In the genomic region with DNA sequence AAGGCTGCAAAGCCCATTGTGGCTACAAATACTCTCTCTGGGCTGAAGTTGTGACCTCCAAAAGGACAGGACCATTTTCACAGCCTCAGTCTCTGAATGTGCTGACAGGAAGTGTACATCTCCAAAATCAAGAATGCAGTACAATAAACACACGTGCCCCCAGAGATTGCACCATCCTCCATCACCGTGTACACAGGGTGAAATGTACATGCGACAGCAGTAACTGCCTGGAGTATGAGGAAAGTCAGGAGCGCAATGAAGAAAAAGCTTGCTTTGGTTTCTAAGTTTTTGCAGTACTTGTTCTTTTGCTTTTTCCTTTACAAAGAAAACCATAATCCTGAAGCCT, we compare ENCODE assay signal across 27 cellular contexts. TPM values are rescaled to one million over a fixed set of nuclear protein-coding genes. Genes with fewer than 3 reads are reported as not detected.
DNase-seq lines count a peak whose midpoint lies in the region; ATAC-seq and TF ChIP-seq lines count a peak whose summit lies in the region.
"Had no signal": no experiment of that assay in that cellular context is flagged by ENCODE, and none has a peak within 500 bp of the region (broad histone marks: within the 10 kb centered on the region; RNA-seq: fewer than 3 reads in every experiment).

No MANE protein-coding gene starts in this region.

- H3K4me1 Mint-ChIP-seq in WTC11: peaks cover 53% of the 10 kb centered on the region
- peaks cover 76% of the 10 kb centered on the region for H3K4me1 Mint-ChIP-seq in mesothelial cell of epicardium
- peaks cover 78% of the 10 kb centered on the region for H3K4me1 Mint-ChIP-seq in type B pancreatic cell (ENCODE audit: unreplicated experiment)
- H3K4me1 Mint-ChIP-seq in activated T-cell treated with anti-CD3 and anti-CD28 coated beads, Interleukin-2, amount 50 U/mL, for 4 hours (ENCODE audit: low read depth): peaks cover 19% of the 10 kb centered on the region

- CTCF ChIA-PET in WTC11 (lab: Charles Lee): interaction anchor here (1.1 kb wide), 1 partner anchor 21 kb away, joined by 3 read pairs; no protein-coding TSS in a partner anchor

- TF ChIP-seq CTCF in WTC11 (IDR thresholded peaks at IDR 0.05) (no peak), mesothelial cell of epicardium (IDR thresholded peaks at IDR 0.05; ENCODE audit: unreplicated experiment) (no peak), type B pancreatic cell (conservative IDR thresholded peaks at IDR 0.05) (no peak), prostate gland (IDR thresholded peaks at IDR 0.05) (no peak)

- intact Hi-C loops in prostate gland (cut with DNase I): no loop called here

- no peaks in the 10 kb centered on the region for H3K4me1 ChIP-seq in prostate gland (replicated peaks)

- POLR2A ChIA-PET in WTC11 (lab: Charles Lee): no interaction called here

- H3K4me3 Mint-ChIP-seq in WTC11 (no peak overlapping the region), mesothelial cell of epicardium (no peak overlapping the region), type B pancreatic cell (peak overlapping the region; percentile 8)
- no peak overlapping the region for H3K4me3 Mint-ChIP-seq in activated T-cell treated with anti-CD3 and anti-CD28 coated beads, Interleukin-2, amount 50 U/mL, for 4 hours
- H3K4me3 Mint-ChIP-seq: activated CD4-positive, alpha-beta T cell treated with anti-CD3 and anti-CD28 coated beads for 36 hours; activated naive CD8-positive, alpha-beta T cell treated with anti-CD3 and anti-CD28 coated beads, Interleukin-2, amount 10 ng/mL, durations not matched to agents 7 days and 5 days; CD8-positive, alpha-beta memory T cell had no signal

- H3K27me3 ChIP-seq in prostate gland (replicated peaks; ENCODE audit: insufficient read depth): no peaks in the 10 kb centered on the region
- H3K27me3 ChIP-seq: ascending aorta, foreskin keratinocyte, heart right ventricle had no signal

- DNase-seq in SIG-M5 treated with dmso at 0.1 percent for 504 hours (lab: John Stamatoyannopoulos, UW; ENCODE audit: unreplicated experiment): peak; percentile 23
- no peak for DNase-seq in SIG-M5 (lab: John Stamatoyannopoulos, UW)
- DNase-seq in WTC11 (ENCODE audit: low spot score): no peak
- DNase-seq in mesothelial cell of epicardium (ENCODE audit: low spot score in 2 of 2, unreplicated experiment in 2 of 2): no peak
- DNase-seq in type B pancreatic cell (ENCODE audit: extremely low spot score, unreplicated experiment): no peak
- no peak for DNase-seq in prostate gland (ENCODE audit: low spot score)
- DNase-seq in GM19240 (ENCODE audit: insufficient read length, low spot score): no peak
- DNase-seq in activated T-cell treated with anti-CD3 and anti-CD28 coated beads, Interleukin-2, amount 50 U/mL, for 4 hours: no peak
- DNase-seq: 8988T; activated CD4-positive, alpha-beta T cell treated with anti-CD3 and anti-CD28 coated beads for 36 hours; activated effector memory CD4-positive, alpha-beta T cell treated with Interleukin-2 at 50 U/mL for 16 hours; activated naive CD8-positive, alpha-beta T cell treated with anti-CD3 and anti-CD28 coated beads, Interleukin-2, amount 10 ng/mL, durations not matched to agents 7 days and 5 days; activated T-cell treated with anti-CD3 and anti-CD28 coated beads for 4 hours; CD8-positive, alpha-beta memory T cell; foreskin keratinocyte; heart right ventricle; KG1; MM.1S; NCI-H1694; NCI-H2171; NCI-H510A treated with DMSO at 0.1 percent for 48 hours; occipital lobe; stimulated activated CD4-positive, alpha-beta T cell treated with anti-CD3 and anti-CD28 coated beads, Interleukin-15, amount 100 ng/mL, for 24 hours; stimulated activated naive CD4-positive, alpha-beta T cell treated with Interleukin-2 at 50 U/mL for 16 hours had no signal

- no peaks in the 10 kb centered on the region for H3K9me3 ChIP-seq in prostate gland
- H3K9me3 ChIP-seq: ascending aorta, heart right ventricle had no signal

- H3K27ac ChIP-seq in prostate gland: no peak overlapping the region
- H3K27ac ChIP-seq: ascending aorta, foreskin keratinocyte, heart right ventricle had no signal

- 64% methylated on average over 4 of the region's 4 CpGs for WGBS in prostate gland

- ATAC-seq in WTC11: no peak
- ATAC-seq in activated T-cell treated with anti-CD3 and anti-CD28 coated beads, Interleukin-2, amount 50 U/mL, for 4 hours: no peak
- ATAC-seq: activated CD4-positive, alpha-beta T cell treated with anti-CD3 and anti-CD28 coated beads for 36 hours; esophagus mucosa; heart right ventricle; SK-N-SH treated with all-trans-retinoic acid at 6 μM for 48 hours had no signal

- H3K36me3 ChIP-seq in prostate gland: no peaks in the 10 kb centered on the region
- H3K36me3 ChIP-seq: ascending aorta, heart right ventricle had no signal

- H3K9me3 Mint-ChIP-seq in WTC11 (no peaks in the 10 kb centered on the region), mesothelial cell of epicardium (no peaks in the 10 kb centered on the region), type B pancreatic cell (no peaks in the 10 kb centered on the region)
- H3K9me3 Mint-ChIP-seq in activated T-cell treated with anti-CD3 and anti-CD28 coated beads, Interleukin-2, amount 50 U/mL, for 4 hours: no peaks in the 10 kb centered on the region
- H3K9me3 Mint-ChIP-seq: activated naive CD8-positive, alpha-beta T cell treated with anti-CD3 and anti-CD28 coated beads, Interleukin-2, amount 10 ng/mL, durations not matched to agents 7 days and 5 days; CD8-positive, alpha-beta memory T cell had no signal

- H3K27ac Mint-ChIP-seq in WTC11: no peak overlapping the region
- H3K27ac Mint-ChIP-seq in mesothelial cell of epicardium: peak overlapping the region; percentile 35
- H3K27ac Mint-ChIP-seq in type B pancreatic cell: peak overlapping the region; percentile 53
- H3K27ac Mint-ChIP-seq: activated CD4-positive, alpha-beta T cell treated with anti-CD3 and anti-CD28 coated beads for 36 hours; activated naive CD8-positive, alpha-beta T cell treated with anti-CD3 and anti-CD28 coated beads, Interleukin-2, amount 10 ng/mL, durations not matched to agents 7 days and 5 days had no signal

- H3K27me3 Mint-ChIP-seq in WTC11 (ENCODE audit: low read depth) (peaks cover 28% of the 10 kb centered on the region), mesothelial cell of epicardium (ENCODE audit: low read depth) (no peaks in the 10 kb centered on the region), type B pancreatic cell (peaks cover 4% of the 10 kb centered on the region)
- peaks cover 37% of the 10 kb centered on the region for H3K27me3 Mint-ChIP-seq in activated T-cell treated with anti-CD3 and anti-CD28 coated beads, Interleukin-2, amount 50 U/mL, for 4 hours (ENCODE audit: low read depth)

- no peak for TF ChIP-seq POLR2A in prostate gland (IDR thresholded peaks at IDR 0.05)

- no peak overlapping the region for H3K4me3 ChIP-seq in prostate gland
- H3K4me3 ChIP-seq: ascending aorta, heart right ventricle had no signal

- H3K36me3 Mint-ChIP-seq in WTC11 (no peaks in the 10 kb centered on the region), mesothelial cell of epicardium (no peaks in the 10 kb centered on the region), type B pancreatic cell (no peaks in the 10 kb centered on the region)
- no peaks in the 10 kb centered on the region for H3K36me3 Mint-ChIP-seq in activated T-cell treated with anti-CD3 and anti-CD28 coated beads, Interleukin-2, amount 50 U/mL, for 4 hours (ENCODE audit: insufficient read depth)
- H3K36me3 Mint-ChIP-seq: activated naive CD8-positive, alpha-beta T cell treated with anti-CD3 and anti-CD28 coated beads, Interleukin-2, amount 10 ng/mL, durations not matched to agents 7 days and 5 days; CD8-positive, alpha-beta memory T cell had no signal

TF ChIP-seq in WTC11, 78 proteins besides CTCF, POLR2A, EP300 and RAD21:
- peak; percentile 87 for TF ChIP-seq GABPB1 (CRISPR knock-in tag; IDR thresholded peaks at IDR 0.05)
- TF ChIP-seq NFE2L1 (CRISPR knock-in tag; IDR thresholded peaks at IDR 0.05): no peak

RNA-seq across cellular contexts. Expression of a gene that starts 24.9 kb away (rescaled TPM):
- total RNA-seq in WTC11 (2021) (32.9 to 36.9 TPM (median 36.6 TPM) in 3 replicates), mesothelial cell of epicardium (90.3 to 98.9 TPM (median 97.0 TPM) in 3 replicates), type B pancreatic cell (ENCODE audit: low replicate concordance) (60.9 and 112 TPM in 2 replicates), prostate gland (10 to 100 TPM in 1 of 2 donors, 1 to 10 TPM in 1; 8.8 to 19.0 TPM)
- total RNA-seq in activated T-cell treated with anti-CD3 and anti-CD28 coated beads, Interleukin-2, amount 50 U/mL, for 4 hours: 1 to 10 TPM; 3.1 to 7.1 (median 6.6) TPM

RNA-seq across cellular contexts. Expression of a gene that starts 44.7 kb away (rescaled TPM):
- total RNA-seq in WTC11 (2021): 190 to 199 TPM (median 192 TPM) in 3 replicates
- 185 to 198 TPM (median 189 TPM) in 3 replicates for total RNA-seq in mesothelial cell of epicardium
- 176 and 235 TPM in 2 replicates for total RNA-seq in type B pancreatic cell (ENCODE audit: low replicate concordance)
- total RNA-seq in prostate gland: 100 to 1,000 TPM; 366 to 428 TPM
- 100 to 1,000 TPM; 186 to 222 (median 214) TPM for total RNA-seq in activated T-cell treated with anti-CD3 and anti-CD28 coated beads, Interleukin-2, amount 50 U/mL, for 4 hours
